Comparison of ENCODE assay signal across 20 cellular contexts in genomic region chr22:39466228-39467006, GRCh38. TPM values are rescaled to one million over a fixed set of nuclear protein-coding genes. Genes with fewer than 3 reads are reported as not detected.
DNase-seq lines count a peak whose midpoint lies in the region; ATAC-seq and TF ChIP-seq lines count a peak whose summit lies in the region.
"Had no signal": no experiment of that assay in that cellular context is flagged by ENCODE, and none has a peak within 500 bp of the region (broad histone marks: within the 10 kb centered on the region; RNA-seq: fewer than 3 reads in every experiment).

No MANE protein-coding gene starts in this region.

- H3K4me1 ChIP-seq in naive thymus-derived CD4-positive, alpha-beta T cell (ENCODE audit: control insufficient read depth in 2 of 2, insufficient read depth in 2 of 2, low read length in 2 of 2) = peaks cover under 1 to 2% of the 10 kb centered on the region in 2 donors
- H3K4me1 ChIP-seq: ascending aorta, foreskin keratinocyte, sigmoid colon had no signal

- POLR2A ChIA-PET in naive thymus-derived CD4-positive, alpha-beta T cell (lab: Charles Lee) = no interaction called here

- H3K27ac ChIP-seq in dorsolateral prefrontal cortex = peak overlapping the region; percentile 51 to 100 (median 99)
- H3K27ac ChIP-seq in naive thymus-derived CD4-positive, alpha-beta T cell (ENCODE audit: low read depth, low read length) = no peak overlapping the region
- H3K27ac ChIP-seq: A549, ascending aorta, foreskin keratinocyte had no signal

- intact Hi-C loops in Right ventricle myocardium inferior (cut with DNase I) = no loop called here
- intact Hi-C loops in Right ventricle myocardium superior (cut with DNase I) = no loop called here
- intact Hi-C loops in dorsolateral prefrontal cortex (cut with DNase I) = no loop called here
- intact Hi-C loops in naive thymus-derived CD4-positive, alpha-beta T cell (cut with micrococcal nuclease) = no loop called here

- ATAC-seq in Right ventricle myocardium inferior = peak; percentile 10
- ATAC-seq in Right ventricle myocardium superior (ENCODE audit: poor library complexity) = no peak
- ATAC-seq in naive thymus-derived CD4-positive, alpha-beta T cell = no peak
- ATAC-seq in GM18867 (IDR thresholded peaks at IDR 0.05; ENCODE audit: unreplicated experiment) = no peak
- ATAC-seq: A549; foreskin keratinocyte; HCT116; stimulated activated naive CD8-positive, alpha-beta T cell treated with anti-CD3 and anti-CD28 coated beads, Interleukin-15, Interleukin-2, amounts not matched to agents 100 U/mL and 50 U/mL, for 24 hours had no signal

- TF ChIP-seq CTCF in dorsolateral prefrontal cortex (IDR thresholded peaks at IDR 0.05 in 54 of 56, conservative IDR thresholded peaks at IDR 0.05 in 2 of 56; ENCODE audit: low read depth in 1 of 56, partially characterized antibody in 56 of 56) (no peak), nephron (IDR thresholded peaks at IDR 0.05; ENCODE audit: unreplicated experiment in 3 of 3) (no peak), type B pancreatic cell (conservative IDR thresholded peaks at IDR 0.05) (no peak)

- H3K36me3 Mint-ChIP-seq in nephron (ENCODE audit: low read depth) (no peaks in the 10 kb centered on the region), type B pancreatic cell (no peaks in the 10 kb centered on the region)
- no peaks in the 10 kb centered on the region for H3K36me3 Mint-ChIP-seq in naive thymus-derived CD4-positive, alpha-beta T cell

- H3K4me1 Mint-ChIP-seq in nephron (peaks cover 30% of the 10 kb centered on the region), type B pancreatic cell (ENCODE audit: unreplicated experiment) (peaks cover 36% of the 10 kb centered on the region)
- H3K4me1 Mint-ChIP-seq in naive thymus-derived CD4-positive, alpha-beta T cell = peaks cover 1 to 20% (median 3%) of the 10 kb centered on the region in 7 donors

- H3K27ac Mint-ChIP-seq in nephron (peak overlapping the region in 2 of 3 experiments; percentile 67 to 73), type B pancreatic cell (peak overlapping the region; percentile 74)
- H3K27ac Mint-ChIP-seq in naive thymus-derived CD4-positive, alpha-beta T cell = no peak overlapping the region
- H3K27ac Mint-ChIP-seq: activated CD4-positive, alpha-beta memory T cell treated with anti-CD3 and anti-CD28 coated beads, Interleukin-2, amount 10 ng/mL, durations not matched to agents 7 days and 5 days; activated T-helper 2 cell treated with anti-CD3 and anti-CD28 coated beads, Interferon-gamma antibody, Interleukin-2, Interleukin-4, amounts not matched to agents 10 μg/mL and 5 μg/mL and 100 μg/mL, durations not matched to agents 14 hours and 24 hours and 36 hours had no signal

- no peak overlapping the region for H3K4me3 Mint-ChIP-seq in nephron
- H3K4me3 Mint-ChIP-seq in type B pancreatic cell = no peak overlapping the region
- H3K4me3 Mint-ChIP-seq in naive thymus-derived CD4-positive, alpha-beta T cell = no peak overlapping the region
- H3K4me3 Mint-ChIP-seq: activated CD4-positive, alpha-beta memory T cell treated with anti-CD3 and anti-CD28 coated beads, Interleukin-2, amount 10 ng/mL, durations not matched to agents 7 days and 5 days had no signal

- H3K27me3 ChIP-seq in dorsolateral prefrontal cortex = no peaks in the 10 kb centered on the region
- no peaks in the 10 kb centered on the region for H3K27me3 ChIP-seq in naive thymus-derived CD4-positive, alpha-beta T cell (ENCODE audit: control insufficient read depth in 2 of 2, insufficient read depth in 2 of 2, low read length in 2 of 2)
- H3K27me3 ChIP-seq: ascending aorta, sigmoid colon had no signal

- H3K9me3 Mint-ChIP-seq in nephron (no peaks in the 10 kb centered on the region), type B pancreatic cell (no peaks in the 10 kb centered on the region)
- H3K9me3 Mint-ChIP-seq in naive thymus-derived CD4-positive, alpha-beta T cell = no peaks in the 10 kb centered on the region
- H3K9me3 Mint-ChIP-seq: activated CD4-positive, alpha-beta memory T cell treated with anti-CD3 and anti-CD28 coated beads, Interleukin-2, amount 10 ng/mL, durations not matched to agents 7 days and 5 days; activated T-helper 2 cell treated with anti-CD3 and anti-CD28 coated beads, Interferon-gamma antibody, Interleukin-2, Interleukin-4, amounts not matched to agents 10 μg/mL and 5 μg/mL and 100 μg/mL, durations not matched to agents 14 hours and 24 hours and 36 hours had no signal

- CTCF ChIA-PET in naive thymus-derived CD4-positive, alpha-beta T cell (lab: Charles Lee) = no interaction called here

- no peaks in the 10 kb centered on the region for H3K36me3 ChIP-seq in naive thymus-derived CD4-positive, alpha-beta T cell (ENCODE audit: control insufficient read depth in 2 of 3, insufficient read depth in 3 of 3, low read length in 3 of 3)
- H3K36me3 ChIP-seq: ascending aorta, sigmoid colon had no signal

- H3K9me3 ChIP-seq in naive thymus-derived CD4-positive, alpha-beta T cell (ENCODE audit: control insufficient read depth in 2 of 3, low read length in 3 of 3) = no peaks in the 10 kb centered on the region
- H3K9me3 ChIP-seq: A549, ascending aorta, Caco-2, sigmoid colon had no signal

- peak overlapping the region in 5 of 59 donors; percentile 3 to 32 (median 12) for H3K4me3 ChIP-seq in dorsolateral prefrontal cortex
- H3K4me3 ChIP-seq in naive thymus-derived CD4-positive, alpha-beta T cell (ENCODE audit: low read length) = no peak overlapping the region
- H3K4me3 ChIP-seq: A549, ascending aorta, sigmoid colon had no signal

- DNase-seq in Right ventricle myocardium inferior (ENCODE audit: missing footprints) (no peak), Right ventricle myocardium superior (no peak), dorsolateral prefrontal cortex (no peak), type B pancreatic cell (ENCODE audit: extremely low spot score, unreplicated experiment) (no peak), activated T-cell treated with anti-CD3 and anti-CD28 coated beads for 4 hours (no peak)
- no peak for DNase-seq in naive thymus-derived CD4-positive, alpha-beta T cell
- DNase-seq: activated CD4-positive, alpha-beta memory T cell treated with anti-CD3 and anti-CD28 coated beads, Interleukin-2, amount 10 ng/mL, durations not matched to agents 7 days and 5 days; Caco-2; foreskin keratinocyte; NCI-H2029; NCI-H774; sigmoid colon; stimulated activated naive CD8-positive, alpha-beta T cell treated with anti-CD3 and anti-CD28 coated beads, Interleukin-15, Interleukin-2, amounts not matched to agents 100 U/mL and 50 U/mL, for 24 hours; T1000 had no signal

- H3K27me3 Mint-ChIP-seq in nephron (ENCODE audit: low read depth) (peaks cover 3% of the 10 kb centered on the region), type B pancreatic cell (no peaks in the 10 kb centered on the region)
- H3K27me3 Mint-ChIP-seq in naive thymus-derived CD4-positive, alpha-beta T cell = peaks cover 0 to 6% (median 0%) of the 10 kb centered on the region in 5 donors

RNA-seq across cellular contexts. Expression of gene MGAT3, which starts 9.6 kb away (rescaled TPM):
- total RNA-seq in Right ventricle myocardium inferior (5.9 TPM), Right ventricle myocardium superior (3.9 TPM), dorsolateral prefrontal cortex (100 to 1,000 TPM in 30 of 120 experiments, 10 to 100 TPM in 90; 57.7 to 147 (median 92.3) TPM), type B pancreatic cell (ENCODE audit: low replicate concordance) (47.0 and 115 TPM in 2 replicates)
- total RNA-seq in naive thymus-derived CD4-positive, alpha-beta T cell = 1 to 10 TPM in 3 of 5 experiments, under 1 TPM in 2; 0.57 to 3.2 (median 1.0) TPM
- not detected for polyA plus RNA-seq in naive thymus-derived CD4-positive, alpha-beta T cell
- total RNA-seq: foreskin keratinocyte had no signal
- polyA plus RNA-seq: foreskin keratinocyte had no signal

RNA-seq across cellular contexts. Expression of gene MIEF1, which starts 35.7 kb away (rescaled TPM):
- total RNA-seq in Right ventricle myocardium inferior (17.3 TPM), Right ventricle myocardium superior (16.7 TPM), dorsolateral prefrontal cortex (10 to 100 TPM; 21.3 to 40.7 (median 28.0) TPM), type B pancreatic cell (ENCODE audit: low replicate concordance) (35.0 and 35.5 TPM in 2 replicates)
- total RNA-seq in naive thymus-derived CD4-positive, alpha-beta T cell = 10 to 100 TPM; 17.5 to 42.3 (median 37.3) TPM
- polyA plus RNA-seq in naive thymus-derived CD4-positive, alpha-beta T cell = 10 to 100 TPM; 27.8 to 33.2 TPM

RNA-seq across cellular contexts. Expression of gene ATF4, which starts 53.9 kb away (rescaled TPM):
- total RNA-seq in Right ventricle myocardium inferior (204 TPM), Right ventricle myocardium superior (200 TPM), dorsolateral prefrontal cortex (100 to 1,000 TPM; 110 to 287 (median 161) TPM), type B pancreatic cell (ENCODE audit: low replicate concordance) (315 and 398 TPM in 2 replicates)
- total RNA-seq in naive thymus-derived CD4-positive, alpha-beta T cell = 100 to 1,000 TPM; 235 to 293 (median 244) TPM
- 100 to 1,000 TPM in 1 of 2 donors, 10 to 100 TPM in 1; 68.9 to 118 TPM for polyA plus RNA-seq in naive thymus-derived CD4-positive, alpha-beta T cell

Comparison
In these comparisons a context has a peak if more than half of its experiments do, and no peak if none do; other contexts are left out.
1. H3K27ac Mint-ChIP-seq: peak in nephron (2 of 3) and type B pancreatic cell (single experiment); none in naive thymus-derived CD4-positive, alpha-beta T cell (0 of 9).